In the genomic region with DNA sequence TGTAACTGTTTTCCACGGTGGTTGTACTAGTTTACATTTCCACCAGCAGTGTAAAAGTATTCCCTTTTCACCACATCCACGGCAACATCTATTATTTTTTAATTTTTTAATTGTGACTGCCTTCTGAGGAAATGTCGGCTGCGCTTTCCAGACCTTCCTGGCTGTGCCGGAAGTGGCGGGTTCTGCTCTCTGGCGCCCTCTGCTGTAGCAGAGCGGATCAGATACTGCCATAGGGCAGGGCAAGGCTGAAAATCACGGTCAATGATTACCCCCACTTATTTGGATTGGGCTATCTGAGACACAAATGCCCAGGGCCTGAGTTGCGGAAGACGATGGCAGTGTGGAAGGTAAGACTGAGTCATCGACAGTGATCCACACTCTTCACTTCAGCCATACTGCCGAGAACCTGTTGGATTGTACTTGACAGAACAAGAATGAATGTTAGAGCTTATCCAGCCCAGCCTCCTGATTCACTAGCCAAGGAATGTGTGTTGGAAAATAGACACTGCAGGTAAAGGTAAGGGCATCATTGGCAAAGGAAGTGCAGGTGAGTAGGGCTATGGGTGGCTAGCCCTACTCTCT, we compare ENCODE assay signal across 1 cellular context.
TF ChIP-seq lines count a peak whose summit lies in the region.

No MANE protein-coding gene starts in this region.

TF ChIP-seq in H1, 55 proteins besides CTCF, POLR2A, EP300 and RAD21 (continued from another document):
- TF ChIP-seq SP4 (IDR thresholded peaks at IDR 0.05; ENCODE audit: low read length): no peak
